In genomic region chr7:84060760-84061261, GRCh38 we compare ENCODE assay signal across 1 cellular context.
TF ChIP-seq lines count a peak whose summit lies in the region.

No MANE protein-coding gene starts in this region.

TF ChIP-seq in HEK293, 187 proteins besides CTCF, POLR2A, EP300 and RAD21 (continued from another document):
- TF ChIP-seq, protein P1, sequence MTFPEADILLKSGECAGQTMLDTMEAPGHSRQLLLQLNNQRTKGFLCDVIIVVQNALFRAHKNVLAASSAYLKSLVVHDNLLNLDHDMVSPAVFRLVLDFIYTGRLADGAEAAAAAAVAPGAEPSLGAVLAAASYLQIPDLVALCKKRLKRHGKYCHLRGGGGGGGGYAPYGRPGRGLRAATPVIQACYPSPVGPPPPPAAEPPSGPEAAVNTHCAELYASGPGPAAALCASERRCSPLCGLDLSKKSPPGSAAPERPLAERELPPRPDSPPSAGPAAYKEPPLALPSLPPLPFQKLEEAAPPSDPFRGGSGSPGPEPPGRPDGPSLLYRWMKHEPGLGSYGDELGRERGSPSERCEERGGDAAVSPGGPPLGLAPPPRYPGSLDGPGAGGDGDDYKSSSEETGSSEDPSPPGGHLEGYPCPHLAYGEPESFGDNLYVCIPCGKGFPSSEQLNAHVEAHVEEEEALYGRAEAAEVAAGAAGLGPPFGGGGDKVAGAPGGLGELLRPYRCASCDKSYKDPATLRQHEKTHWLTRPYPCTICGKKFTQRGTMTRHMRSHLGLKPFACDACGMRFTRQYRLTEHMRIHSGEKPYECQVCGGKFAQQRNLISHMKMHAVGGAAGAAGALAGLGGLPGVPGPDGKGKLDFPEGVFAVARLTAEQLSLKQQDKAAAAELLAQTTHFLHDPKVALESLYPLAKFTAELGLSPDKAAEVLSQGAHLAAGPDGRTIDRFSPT (tag by site-specific recombination; IDR thresholded peaks at IDR 0.05): peak; percentile 23; the same call in 1 of the 2 replicates
TF ChIP-seq in HEK293: peak in this region for 4.
